In genomic region chr10:6418613-6419216, GRCh38 we compare ENCODE assay signal across 4 cellular contexts.
"Had no signal": no experiment of that assay in that cellular context is flagged by ENCODE, and none has a peak within 500 bp of the region (broad histone marks: within the 10 kb centered on the region; RNA-seq: fewer than 3 reads in every experiment).

No MANE protein-coding gene starts in this region.

- DNase-seq: H9, HCEC 1CT had no signal

- H3K9ac ChIP-seq: KMS-11 had no signal

- H3K27ac ChIP-seq: KMS-11 had no signal

- H3K4me3 ChIP-seq: GM23338 had no signal

- H3K4me2 ChIP-seq: GM23338, KMS-11 had no signal

- H2AFZ ChIP-seq: GM23338 had no signal
